ENCODE assay signal across 1 cellular context in the genomic region with DNA sequence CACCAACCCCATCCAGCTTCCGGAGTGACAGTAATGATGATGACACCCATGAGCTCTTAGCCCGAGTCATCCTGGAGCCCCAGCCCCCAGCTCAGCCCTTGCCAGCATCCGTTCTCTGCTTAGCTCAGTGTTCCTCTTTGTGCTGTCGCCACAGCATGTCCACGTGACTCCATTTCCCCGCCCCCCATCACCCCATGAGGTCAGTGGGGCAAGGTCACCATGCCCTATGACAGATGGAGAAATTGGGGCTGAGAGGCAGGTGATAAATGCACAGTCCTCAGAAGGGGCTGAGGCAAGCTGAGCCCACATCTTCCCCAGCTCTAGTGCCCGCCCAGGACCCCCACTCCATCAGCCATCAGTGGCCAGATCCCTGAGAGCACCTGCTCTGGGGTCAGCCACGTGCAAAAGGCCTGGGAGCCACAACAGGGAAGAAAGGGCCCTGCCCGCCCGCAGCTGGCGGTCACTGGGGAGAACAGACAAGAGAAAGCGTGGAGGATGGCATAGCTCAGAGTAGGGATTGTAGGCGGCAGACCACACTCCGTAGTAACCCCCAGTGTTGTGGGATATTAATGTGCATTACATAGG.
A peak's percentile ranks its signal among the peaks of the same experiment; 100 is the strongest.
TF ChIP-seq lines count a peak whose summit lies in the region.

No MANE protein-coding gene starts in this region.

TF ChIP-seq in HepG2, 621 proteins besides CTCF, POLR2A, EP300 and RAD21 (continued from another document and continues in another):
- no peak for TF ChIP-seq ZNF496 (CRISPR knock-in tag; IDR thresholded peaks at IDR 0.05; ENCODE audit: insufficient replicate concordance)
- TF ChIP-seq, protein P1, sequence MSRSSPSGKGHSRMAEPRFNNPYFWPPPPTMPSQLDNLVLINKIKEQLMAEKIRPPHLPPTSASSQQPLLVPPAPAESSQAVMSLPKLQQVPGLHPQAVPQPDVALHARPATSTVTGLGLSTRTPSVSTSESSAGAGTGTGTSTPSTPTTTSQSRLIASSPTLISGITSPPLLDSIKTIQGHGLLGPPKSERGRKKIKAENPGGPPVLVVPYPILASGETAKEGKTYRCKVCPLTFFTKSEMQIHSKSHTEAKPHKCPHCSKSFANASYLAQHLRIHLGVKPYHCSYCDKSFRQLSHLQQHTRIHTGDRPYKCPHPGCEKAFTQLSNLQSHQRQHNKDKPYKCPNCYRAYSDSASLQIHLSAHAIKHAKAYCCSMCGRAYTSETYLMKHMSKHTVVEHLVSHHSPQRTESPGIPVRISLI (CRISPR knock-in tag; IDR thresholded peaks at IDR 0.05; ENCODE audit: borderline replicate concordance) = no peak
- TF ChIP-seq FOXC1 (CRISPR knock-in tag; IDR thresholded peaks at IDR 0.05; ENCODE audit: borderline replicate concordance) = 0 out of 2 replicates have a peak, but pooled peaks have one; percentile 61
- TF ChIP-seq ZNF232 (CRISPR knock-in tag; IDR thresholded peaks at IDR 0.05; ENCODE audit: borderline replicate concordance) = no peak
- TF ChIP-seq, protein P2, sequence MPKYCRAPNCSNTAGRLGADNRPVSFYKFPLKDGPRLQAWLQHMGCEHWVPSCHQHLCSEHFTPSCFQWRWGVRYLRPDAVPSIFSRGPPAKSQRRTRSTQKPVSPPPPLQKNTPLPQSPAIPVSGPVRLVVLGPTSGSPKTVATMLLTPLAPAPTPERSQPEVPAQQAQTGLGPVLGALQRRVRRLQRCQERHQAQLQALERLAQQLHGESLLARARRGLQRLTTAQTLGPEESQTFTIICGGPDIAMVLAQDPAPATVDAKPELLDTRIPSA (CRISPR knock-in tag; IDR thresholded peaks at IDR 0.05; ENCODE audit: borderline replicate concordance) = no peak
- TF ChIP-seq HNRNPK (IDR thresholded peaks at IDR 0.05; ENCODE audit: low read depth, low read length, poor library complexity, severe bottlenecking) = no peak
- no peak for TF ChIP-seq ZNF264 (CRISPR knock-in tag; IDR thresholded peaks at IDR 0.05)
- no peak for TF ChIP-seq ZNF772 (CRISPR knock-in tag; IDR thresholded peaks at IDR 0.05)
- no peak for TF ChIP-seq ZNF33A (CRISPR knock-in tag; IDR thresholded peaks at IDR 0.05; ENCODE audit: borderline replicate concordance)
- no peak for TF ChIP-seq ZNF446 (CRISPR knock-in tag; IDR thresholded peaks at IDR 0.05)
- TF ChIP-seq SIX4 (CRISPR knock-in tag; IDR thresholded peaks at IDR 0.05) = no peak
- TF ChIP-seq RFX1 (IDR thresholded peaks at IDR 0.05) = no peak
- no peak for TF ChIP-seq RFX3 (CRISPR knock-in tag; IDR thresholded peaks at IDR 0.05)
- no peak for TF ChIP-seq ZNF337 (CRISPR knock-in tag; IDR thresholded peaks at IDR 0.05; ENCODE audit: borderline replicate concordance, low read depth)
- no peak for TF ChIP-seq IRX3 (CRISPR knock-in tag; IDR thresholded peaks at IDR 0.05; ENCODE audit: borderline replicate concordance, low read depth)
- no peak for TF ChIP-seq ZNF703 (CRISPR knock-in tag; IDR thresholded peaks at IDR 0.05; ENCODE audit: borderline replicate concordance)
- TF ChIP-seq SALL1 (CRISPR knock-in tag; IDR thresholded peaks at IDR 0.05) = no peak; the same call in 1 of the 2 replicates
- no peak for TF ChIP-seq ZSCAN5A (CRISPR knock-in tag; IDR thresholded peaks at IDR 0.05; ENCODE audit: borderline replicate concordance)
- TF ChIP-seq FOXK1 (CRISPR knock-in tag; IDR thresholded peaks at IDR 0.05; ENCODE audit: borderline replicate concordance, low read depth) = peak; percentile 30; the same call in 1 of the 2 replicates
- no peak for TF ChIP-seq MTF2 (CRISPR knock-in tag; IDR thresholded peaks at IDR 0.05; ENCODE audit: borderline replicate concordance)
- no peak for TF ChIP-seq RNF219 (CRISPR knock-in tag; IDR thresholded peaks at IDR 0.05)
- TF ChIP-seq ZBTB7B (CRISPR knock-in tag; IDR thresholded peaks at IDR 0.05) = no peak
- peak; percentile 58 for TF ChIP-seq GABPB1 (CRISPR knock-in tag; IDR thresholded peaks at IDR 0.05)
- no peak for TF ChIP-seq SMAD1 (CRISPR knock-in tag; IDR thresholded peaks at IDR 0.05; ENCODE audit: borderline replicate concordance, low read depth)
- peak; percentile 70 for TF ChIP-seq MED1 (CRISPR knock-in tag; IDR thresholded peaks at IDR 0.05)
- TF ChIP-seq SKI (IDR thresholded peaks at IDR 0.05; ENCODE audit: partially characterized antibody) = peak; percentile 27
- no peak for TF ChIP-seq POGZ (CRISPR knock-in tag; IDR thresholded peaks at IDR 0.05)
- TF ChIP-seq STAT5B (CRISPR knock-in tag; IDR thresholded peaks at IDR 0.05) = no peak
- peak; percentile 36 for TF ChIP-seq ZNF781 (CRISPR knock-in tag; IDR thresholded peaks at IDR 0.05; ENCODE audit: borderline replicate concordance, not compliant biosample characterization)
- no peak for TF ChIP-seq GMEB2 (CRISPR knock-in tag; IDR thresholded peaks at IDR 0.05; ENCODE audit: low read depth)
- TF ChIP-seq NR2F2 (IDR thresholded peaks at IDR 0.05; ENCODE audit: borderline replicate concordance, low read depth) = peak; percentile 80; the same call in 1 of the 2 replicates
- TF ChIP-seq MIER3 (CRISPR knock-in tag; IDR thresholded peaks at IDR 0.05; ENCODE audit: borderline replicate concordance) = peak; percentile 37; the same call in 1 of the 2 replicates
- TF ChIP-seq ZNF224 (CRISPR knock-in tag; IDR thresholded peaks at IDR 0.05) = no peak
- no peak for TF ChIP-seq ZNF431 (CRISPR knock-in tag; IDR thresholded peaks at IDR 0.05; ENCODE audit: borderline replicate concordance, low read depth)
- no peak for TF ChIP-seq ZNF296 (CRISPR knock-in tag; conservative IDR thresholded peaks at IDR 0.05)
- TF ChIP-seq HIVEP1 (CRISPR knock-in tag; IDR thresholded peaks at IDR 0.05) = 0 out of 2 replicates have a peak, but pooled peaks have one; percentile 14
- TF ChIP-seq HOXA5 (CRISPR knock-in tag; IDR thresholded peaks at IDR 0.05) = no peak
- TF ChIP-seq ZNF44 (CRISPR knock-in tag; IDR thresholded peaks at IDR 0.05) = no peak
- TF ChIP-seq, protein P3, sequence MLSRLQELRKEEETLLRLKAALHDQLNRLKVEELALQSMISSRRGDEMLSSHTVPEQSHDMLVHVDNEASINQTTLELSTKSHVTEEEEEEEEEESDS (CRISPR knock-in tag; IDR thresholded peaks at IDR 0.05; ENCODE audit: borderline replicate concordance) = no peak
- no peak for TF ChIP-seq ZSCAN12 (CRISPR knock-in tag; IDR thresholded peaks at IDR 0.05)
- no peak for TF ChIP-seq SYNCRIP (IDR thresholded peaks at IDR 0.05; ENCODE audit: insufficient read depth, low read depth, low read length)
- TF ChIP-seq ZBTB7A (CRISPR knock-in tag; IDR thresholded peaks at IDR 0.05) = peak; percentile 66; the same call in 1 of the 2 replicates
- TF ChIP-seq MZF1 (CRISPR knock-in tag; IDR thresholded peaks at IDR 0.05; ENCODE audit: borderline replicate concordance) = no peak
- peak; percentile 73; the same call in 1 of the 2 replicates for TF ChIP-seq SMAD3 (CRISPR knock-in tag; IDR thresholded peaks at IDR 0.05)
- TF ChIP-seq SKIL (CRISPR knock-in tag; IDR thresholded peaks at IDR 0.05; ENCODE audit: borderline replicate concordance) = no peak
- no peak for TF ChIP-seq ZNF143 (CRISPR knock-in tag; IDR thresholded peaks at IDR 0.05)
- TF ChIP-seq ZNF383 (CRISPR knock-in tag; IDR thresholded peaks at IDR 0.05; ENCODE audit: borderline replicate concordance) = no peak
- TF ChIP-seq ONECUT2 (CRISPR knock-in tag; IDR thresholded peaks at IDR 0.05) = no peak
- TF ChIP-seq PCBP1 (IDR thresholded peaks at IDR 0.05; ENCODE audit: borderline replicate concordance, low read depth, low read length) = no peak
- TF ChIP-seq ZNF550 (CRISPR knock-in tag; IDR thresholded peaks at IDR 0.05; ENCODE audit: borderline replicate concordance) = no peak
- TF ChIP-seq ZNF460 (CRISPR knock-in tag; IDR thresholded peaks at IDR 0.05; ENCODE audit: borderline replicate concordance) = no peak
- TF ChIP-seq CEBPB (IDR thresholded peaks at IDR 0.05; ENCODE audit: borderline replicate concordance, low read depth, low read length) = peak; percentile 19; the same call in 1 of the 2 replicates
- TF ChIP-seq, protein P4, sequence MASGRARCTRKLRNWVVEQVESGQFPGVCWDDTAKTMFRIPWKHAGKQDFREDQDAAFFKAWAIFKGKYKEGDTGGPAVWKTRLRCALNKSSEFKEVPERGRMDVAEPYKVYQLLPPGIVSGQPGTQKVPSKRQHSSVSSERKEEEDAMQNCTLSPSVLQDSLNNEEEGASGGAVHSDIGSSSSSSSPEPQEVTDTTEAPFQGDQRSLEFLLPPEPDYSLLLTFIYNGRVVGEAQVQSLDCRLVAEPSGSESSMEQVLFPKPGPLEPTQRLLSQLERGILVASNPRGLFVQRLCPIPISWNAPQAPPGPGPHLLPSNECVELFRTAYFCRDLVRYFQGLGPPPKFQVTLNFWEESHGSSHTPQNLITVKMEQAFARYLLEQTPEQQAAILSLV (CRISPR knock-in tag; IDR thresholded peaks at IDR 0.05; ENCODE audit: borderline replicate concordance) = no peak
- no peak for TF ChIP-seq HNF4G (IDR thresholded peaks at IDR 0.05; ENCODE audit: borderline replicate concordance, low read depth, low read length)
- TF ChIP-seq HNF4G (CRISPR knock-in tag; IDR thresholded peaks at IDR 0.05; ENCODE audit: borderline replicate concordance, low read depth) = no peak
- TF ChIP-seq ZNF335 (CRISPR knock-in tag; IDR thresholded peaks at IDR 0.05) = no peak
- 0 out of 2 replicates have a peak, but pooled peaks have one; percentile 27 for TF ChIP-seq HDAC2 (CRISPR knock-in tag; IDR thresholded peaks at IDR 0.05)
